8 cellular contexts compared by ENCODE assay signal in the genomic region with DNA sequence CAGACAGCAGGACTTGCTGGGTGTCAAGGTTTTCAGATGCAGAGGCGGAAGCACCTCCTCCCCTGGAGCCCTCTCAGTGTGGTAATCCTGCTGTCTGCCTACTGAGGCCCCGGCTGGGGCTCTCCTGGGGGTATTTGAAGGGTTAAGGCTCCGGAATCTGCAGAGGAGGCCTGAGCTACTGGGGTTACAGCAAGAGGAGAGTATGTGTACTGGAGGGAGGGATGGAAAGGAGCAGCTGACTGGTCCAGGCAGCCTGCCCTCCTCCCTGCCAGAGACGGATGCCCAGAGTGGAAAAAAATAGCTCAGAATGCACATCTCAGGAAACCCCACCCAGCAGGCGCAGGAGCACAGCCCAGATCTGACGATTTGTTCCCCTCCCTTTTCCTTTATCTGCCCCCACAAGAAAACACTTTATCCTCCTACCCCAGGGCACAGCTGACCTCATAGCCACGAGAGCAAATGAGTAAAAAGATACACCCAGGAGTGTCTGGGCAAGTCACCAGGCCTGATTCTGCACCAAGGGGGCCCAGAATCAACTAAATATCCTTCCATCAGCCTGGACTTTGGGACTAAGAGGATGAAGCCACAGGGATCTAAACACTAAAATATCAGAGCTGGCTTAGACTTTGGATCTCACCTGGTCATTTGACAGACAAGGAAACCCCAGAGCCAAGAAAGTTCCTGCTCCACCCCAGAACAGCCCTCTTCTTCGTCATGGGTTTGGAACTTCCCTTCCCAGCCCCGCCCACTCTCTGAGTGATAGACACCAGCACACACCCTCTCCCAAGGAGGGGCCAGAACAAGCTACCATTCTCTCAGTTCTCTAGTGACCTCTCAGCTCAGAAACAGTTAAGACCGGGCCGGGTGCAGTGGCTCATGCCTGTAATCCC. TPM values are rescaled to one million over a fixed set of nuclear protein-coding genes. Genes with fewer than 3 reads are reported as not detected.
DNase-seq lines count a peak whose midpoint lies in the region; ATAC-seq and TF ChIP-seq lines count a peak whose summit lies in the region.

No MANE protein-coding gene starts in this region.

- H3K9me3 ChIP-seq in AG04450 (ENCODE audit: control insufficient read depth, insufficient read depth, low read length) (no peaks in the 10 kb centered on the region), neuron (ENCODE audit: low read length) (no peaks in the 10 kb centered on the region), stomach (no peaks in the 10 kb centered on the region)

- H3K36me3 ChIP-seq in neuron (ENCODE audit: insufficient read depth, low read length) (no peaks in the 10 kb centered on the region), stomach (peaks cover under 1 to 17% (median 8%) of the 10 kb centered on the region in 4 donors)

- CTCF ChIA-PET in AG04450 (lab: Charles Lee), result interaction anchor here (2.0 to 3.1 kb wide), 3 partner anchors 14 to 109 kb away, joined by 14 to 24 read pairs (median 16); no protein-coding TSS in a partner anchor

- H3K27ac Mint-ChIP-seq in activated T-helper 2 cell treated with anti-CD3 and anti-CD28 coated beads, Interferon-gamma antibody, Interleukin-2, Interleukin-4, amounts not matched to agents 10 μg/mL and 5 μg/mL and 100 μg/mL, durations not matched to agents 14 hours and 24 hours and 36 hours, result peak overlapping the region; percentile 98

- H3K4me1 Mint-ChIP-seq in activated T-helper 2 cell treated with anti-CD3 and anti-CD28 coated beads, Interferon-gamma antibody, Interleukin-2, Interleukin-4, amounts not matched to agents 10 μg/mL and 5 μg/mL and 100 μg/mL, durations not matched to agents 14 hours and 24 hours and 36 hours (ENCODE audit: low read depth), result peaks cover 69% of the 10 kb centered on the region

- no peaks in the 10 kb centered on the region for H3K27me3 ChIP-seq in AG04450 (ENCODE audit: control insufficient read depth, insufficient read depth, low read length)
- H3K27me3 ChIP-seq in neuron (ENCODE audit: insufficient read depth, low read length), result peaks cover 3% of the 10 kb centered on the region
- H3K27me3 ChIP-seq in stomach, result no peaks in the 10 kb centered on the region

- peak overlapping the region; percentile 100 for H3K27ac ChIP-seq in AG04450 (ENCODE audit: low read depth, low read length)
- H3K27ac ChIP-seq in stomach, result peak overlapping the region; percentile 83 to 100 (median 99)

- DNase-seq in AG04450 (ENCODE audit: low read depth, low spot score) (peak; percentile 84), RPMI8226 (peak; percentile 73), fibroblast of the conjunctiva (ENCODE audit: low read depth) (peak; percentile 95), stomach (peak; percentile 93)
- peak; percentile 82 for DNase-seq in activated T-helper 2 cell treated with anti-CD3 and anti-CD28 coated beads, Interferon-gamma antibody, Interleukin-2, Interleukin-4, amounts not matched to agents 10 μg/mL and 5 μg/mL and 100 μg/mL, durations not matched to agents 14 hours and 24 hours and 36 hours (ENCODE audit: low spot score)

- WGBS in stomach, 5 donors, result 2 to 4% (median 3%) methylated on average over 11 of the region's 11 CpGs

- TF ChIP-seq EP300 in stomach (IDR thresholded peaks at IDR 0.05), result peak; percentile 43

- TF ChIP-seq CTCF in AG04450 (IDR thresholded peaks at IDR 0.05; ENCODE audit: low read depth, low read length) (no peak), stomach (IDR thresholded peaks at IDR 0.05) (no peak)

- H3K4me1 ChIP-seq in neuron (ENCODE audit: insufficient read depth, low read length) (peaks cover 10% of the 10 kb centered on the region), stomach (peaks cover 90 to 97% (median 94%) of the 10 kb centered on the region in 4 donors)

- H3K4me3 ChIP-seq in AG04450 (ENCODE audit: low read depth, low read length) (peak overlapping the region; percentile 64), neuron (ENCODE audit: low read length) (peak overlapping the region; percentile 19), stomach (peak overlapping the region; percentile 35 to 48 (median 44))

- peak; percentile 51 for ATAC-seq in GM19025 (IDR thresholded peaks at IDR 0.05; ENCODE audit: low read depth, unreplicated experiment)
- ATAC-seq in HG03280 (IDR thresholded peaks at IDR 0.05; ENCODE audit: unreplicated experiment), result peak; percentile 67

- H3K4me3 Mint-ChIP-seq in activated T-helper 2 cell treated with anti-CD3 and anti-CD28 coated beads, Interferon-gamma antibody, Interleukin-2, Interleukin-4, amounts not matched to agents 10 μg/mL and 5 μg/mL and 100 μg/mL, durations not matched to agents 14 hours and 24 hours and 36 hours (ENCODE audit: low read depth), result peak overlapping the region; percentile 85

- peak overlapping the region; percentile 56 for H2AFZ ChIP-seq in neuron (ENCODE audit: low read depth, low read length)

- no peaks in the 10 kb centered on the region for H3K9me3 Mint-ChIP-seq in activated T-helper 2 cell treated with anti-CD3 and anti-CD28 coated beads, Interferon-gamma antibody, Interleukin-2, Interleukin-4, amounts not matched to agents 10 μg/mL and 5 μg/mL and 100 μg/mL, durations not matched to agents 14 hours and 24 hours and 36 hours

- intact Hi-C loops in activated T-helper 2 cell treated with anti-CD3 and anti-CD28 coated beads, Interferon-gamma antibody, Interleukin-2, Interleukin-4, amounts not matched to agents 10 μg/mL and 5 μg/mL and 100 μg/mL, durations not matched to agents 14 hours and 24 hours and 36 hours (cut with micrococcal nuclease), result loop anchor here (1.0 to 10.0 kb wide), 7 partner anchors 17 to 608 kb away; a partner anchor contains a TSS
- intact Hi-C loops in stomach (cut with DNase I; ENCODE audit: low total_unique reads), result no loop called here

- H3K36me3 Mint-ChIP-seq in activated T-helper 2 cell treated with anti-CD3 and anti-CD28 coated beads, Interferon-gamma antibody, Interleukin-2, Interleukin-4, amounts not matched to agents 10 μg/mL and 5 μg/mL and 100 μg/mL, durations not matched to agents 14 hours and 24 hours and 36 hours (ENCODE audit: low read depth), result peaks cover 40% of the 10 kb centered on the region

- H3K27me3 Mint-ChIP-seq in activated T-helper 2 cell treated with anti-CD3 and anti-CD28 coated beads, Interferon-gamma antibody, Interleukin-2, Interleukin-4, amounts not matched to agents 10 μg/mL and 5 μg/mL and 100 μg/mL, durations not matched to agents 14 hours and 24 hours and 36 hours (ENCODE audit: low read depth), result no peaks in the 10 kb centered on the region

- TF ChIP-seq POLR2A in stomach (IDR thresholded peaks at IDR 0.05), result no peak

- POLR2A ChIA-PET in AG04450 (lab: Yijun Ruan, JAX), result interaction anchor here (0.7 to 2.5 kb wide), 10 partner anchors 9 to 155 kb away, joined by 3 to 17 read pairs (median 6); a partner anchor contains a TSS

RNA-seq across cellular contexts. Expression of a gene that starts 5.5 kb away (rescaled TPM):
- polyA plus RNA-seq in AG04450 (2011; rRNA removed) (91.4 and 105 TPM in 2 replicates), stomach (100 to 1,000 TPM in 1 of 3 donors, 10 to 100 TPM in 2; 94.6 to 119 (median 97.9) TPM)
- polyA minus RNA-seq in AG04450 (2011; rRNA and poly(A)+ RNA removed), result 70.2 and 73.1 TPM in 2 replicates
- total RNA-seq in activated T-helper 2 cell treated with anti-CD3 and anti-CD28 coated beads, Interferon-gamma antibody, Interleukin-2, Interleukin-4, amounts not matched to agents 10 μg/mL and 5 μg/mL and 100 μg/mL, durations not matched to agents 14 hours and 24 hours and 36 hours, result 69.6 and 73.7 TPM in 2 replicates
- total RNA-seq in stomach, result 100 to 1,000 TPM; 103 to 318 (median 223) TPM

RNA-seq across cellular contexts. Expression of a gene that starts 16.5 kb away (rescaled TPM):
- polyA plus RNA-seq in AG04450 (2011; rRNA removed), result 32.1 and 45.9 TPM in 2 replicates
- 12.6 and 18.3 TPM in 2 replicates for polyA minus RNA-seq in AG04450 (2011; rRNA and poly(A)+ RNA removed)
- total RNA-seq in activated T-helper 2 cell treated with anti-CD3 and anti-CD28 coated beads, Interferon-gamma antibody, Interleukin-2, Interleukin-4, amounts not matched to agents 10 μg/mL and 5 μg/mL and 100 μg/mL, durations not matched to agents 14 hours and 24 hours and 36 hours, result 19.9 and 20.8 TPM in 2 replicates
- total RNA-seq in stomach, result 100 to 1,000 TPM in 2 of 5 donors, 10 to 100 TPM in 3; 35.1 to 121 (median 76.9) TPM
- 100 to 1,000 TPM; 114 to 116 (median 114) TPM for polyA plus RNA-seq in stomach

RNA-seq across cellular contexts. Expression of a gene that starts 16.9 kb away (rescaled TPM):
- 51.6 and 55.1 TPM in 2 replicates for polyA plus RNA-seq in AG04450 (2011; rRNA removed)
- 38.3 and 49.8 TPM in 2 replicates for polyA minus RNA-seq in AG04450 (2011; rRNA and poly(A)+ RNA removed)
- 82.4 and 82.9 TPM in 2 replicates for total RNA-seq in activated T-helper 2 cell treated with anti-CD3 and anti-CD28 coated beads, Interferon-gamma antibody, Interleukin-2, Interleukin-4, amounts not matched to agents 10 μg/mL and 5 μg/mL and 100 μg/mL, durations not matched to agents 14 hours and 24 hours and 36 hours
- total RNA-seq in stomach, result 100 to 1,000 TPM in 4 of 5 donors, 10 to 100 TPM in 1; 82.6 to 218 (median 173) TPM
- 100 to 1,000 TPM in 1 of 3 donors, 10 to 100 TPM in 2; 85.9 to 183 (median 88.9) TPM for polyA plus RNA-seq in stomach

RNA-seq across cellular contexts. Expression of a gene that starts 26.0 kb away (rescaled TPM):
- polyA plus RNA-seq in AG04450 (2011; rRNA removed), result 0.05 TPM in 1 of 2 replicates, not detected in the other
- polyA minus RNA-seq in AG04450 (2011; rRNA and poly(A)+ RNA removed), result 0.17 and 0.23 TPM in 2 replicates
- total RNA-seq in activated T-helper 2 cell treated with anti-CD3 and anti-CD28 coated beads, Interferon-gamma antibody, Interleukin-2, Interleukin-4, amounts not matched to agents 10 μg/mL and 5 μg/mL and 100 μg/mL, durations not matched to agents 14 hours and 24 hours and 36 hours, result 0.41 and 0.87 TPM in 2 replicates
- total RNA-seq in stomach, result 1 to 10 TPM in 3 of 5 donors, under 1 TPM in 2; 0.45 to 4.8 (median 1.1) TPM
- 1 to 10 TPM; 1.8 to 2.7 (median 2.6) TPM for polyA plus RNA-seq in stomach

Comparison
In these comparisons a context has a peak if more than half of its experiments do, and no peak if none do; other contexts are left out.
1. Peak in every context shown above with its lines: DNase-seq, ATAC-seq, H3K4me3 ChIP-seq and H3K27ac ChIP-seq.